ENCODE assay signal across 19 cellular contexts in the genomic region with DNA sequence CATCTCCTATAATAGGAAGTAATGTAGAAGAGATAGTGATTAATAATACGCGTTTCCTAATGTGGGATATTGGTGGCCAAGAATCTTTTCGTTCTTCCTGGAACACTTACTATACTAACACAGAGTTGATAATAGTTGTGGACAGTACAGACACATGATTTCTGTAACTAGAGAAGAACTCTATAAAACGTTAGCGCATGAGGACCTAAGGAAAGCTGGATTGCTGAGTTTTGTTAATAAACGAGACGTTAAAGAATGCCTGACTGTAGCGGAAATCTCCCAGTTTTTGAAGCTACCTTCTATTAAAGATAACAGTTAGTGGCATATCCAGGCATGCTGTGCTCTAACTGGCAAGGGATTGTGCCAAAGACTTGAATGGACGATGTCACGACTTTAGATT.
A peak's percentile ranks its signal among the peaks of the same experiment; 100 is the strongest.
DNase-seq lines count a peak whose midpoint lies in the region; ATAC-seq, FAIRE-seq and TF ChIP-seq lines count a peak whose summit lies in the region.
"Had no signal": no experiment of that assay in that cellular context is flagged by ENCODE, and none has a peak within 500 bp of the region (broad histone marks: within the 10 kb centered on the region; RNA-seq: fewer than 3 reads in every experiment).

No MANE protein-coding gene starts in this region.

- no peak overlapping the region for H2AFZ ChIP-seq in astrocyte (ENCODE audit: low read depth, low read length)
- H2AFZ ChIP-seq in fibroblast of lung (ENCODE audit: low read length): peak overlapping the region; percentile 76

- H3K27me3 ChIP-seq in astrocyte (ENCODE audit: insufficient read depth, low read length) (peaks cover 18% of the 10 kb centered on the region), fibroblast of lung (ENCODE audit: control insufficient read depth, insufficient read depth, low read length) (no peaks in the 10 kb centered on the region), stomach smooth muscle (ENCODE audit: control insufficient read depth in 1 of 2, insufficient read depth in 2 of 2, low read length in 2 of 2) (peaks cover 2 to 6% of the 10 kb centered on the region in 2 donors)

- H3K27ac Mint-ChIP-seq in astrocyte (ENCODE audit: unreplicated experiment) (no peak overlapping the region), progenitor cell of endocrine pancreas (no peak overlapping the region)

- H3K27me3 Mint-ChIP-seq in astrocyte (ENCODE audit: low read depth, unreplicated experiment): peaks cover 7% of the 10 kb centered on the region
- H3K27me3 Mint-ChIP-seq in progenitor cell of endocrine pancreas: peaks cover 46% of the 10 kb centered on the region

- H3K9me3 ChIP-seq in astrocyte (ENCODE audit: insufficient read depth, low read depth, low read length) (no peaks in the 10 kb centered on the region), fibroblast of lung (ENCODE audit: control insufficient read depth, insufficient read depth, low read depth, low read length) (no peaks in the 10 kb centered on the region), stomach smooth muscle (ENCODE audit: control insufficient read depth in 2 of 2, low read length in 2 of 2) (no peaks in the 10 kb centered on the region)

- H3K9ac ChIP-seq in astrocyte (ENCODE audit: low read length) (peak overlapping the region; percentile 51), fibroblast of lung (ENCODE audit: insufficient read depth, low read length) (peak overlapping the region; percentile 66), stomach smooth muscle (ENCODE audit: low read length in 2 of 2) (no peak overlapping the region)
- H3K9ac ChIP-seq: KMS-11 had no signal

- no peaks in the 10 kb centered on the region for H4K20me1 ChIP-seq in astrocyte (ENCODE audit: insufficient read depth, low read length)
- no peaks in the 10 kb centered on the region for H4K20me1 ChIP-seq in fibroblast of lung (ENCODE audit: control insufficient read depth, extremely low read depth, insufficient read depth, low read length)

- H3K4me1 ChIP-seq in astrocyte (ENCODE audit: insufficient read depth, low read length): no peaks in the 10 kb centered on the region
- no peaks in the 10 kb centered on the region for H3K4me1 ChIP-seq in fibroblast of lung (ENCODE audit: control insufficient read depth, extremely low read depth, insufficient read depth, low read length)
- no peaks in the 10 kb centered on the region for H3K4me1 ChIP-seq in stomach smooth muscle (ENCODE audit: control insufficient read depth, insufficient read depth, low read length)

- no peaks in the 10 kb centered on the region for H3K4me1 Mint-ChIP-seq in astrocyte (ENCODE audit: low read depth, unreplicated experiment)
- no peaks in the 10 kb centered on the region for H3K4me1 Mint-ChIP-seq in progenitor cell of endocrine pancreas (ENCODE audit: low read depth)

- H3K4me3 ChIP-seq in astrocyte (ENCODE audit: insufficient read depth, low read depth, low read length): no peak overlapping the region
- peak overlapping the region in 1 of 4 experiments; percentile 27 for H3K4me3 ChIP-seq in fibroblast of lung (replicated peaks in 1 of 4; ENCODE audit: control extremely low read depth in 1 of 4, insufficient read depth in 1 of 4, low read depth in 3 of 4, low read length in 4 of 4)
- peak overlapping the region; percentile 43 to 59 for H3K4me3 ChIP-seq in stomach smooth muscle (ENCODE audit: low read length in 2 of 2)

- no peak for TF ChIP-seq CTCF in GM20000 (IDR thresholded peaks at IDR 0.05; ENCODE audit: extremely low read depth, missing control alignments)
- no peak for TF ChIP-seq CTCF in astrocyte (IDR thresholded peaks at IDR 0.05; ENCODE audit: insufficient read depth, low read depth, low read length)
- TF ChIP-seq CTCF in fibroblast of lung (conservative IDR thresholded peaks at IDR 0.05 in 1 of 2, IDR thresholded peaks at IDR 0.05 in 1 of 2; ENCODE audit: low read depth in 1 of 2, low read length in 2 of 2): no peak
- no peak for TF ChIP-seq CTCF in progenitor cell of endocrine pancreas (IDR thresholded peaks at IDR 0.05; ENCODE audit: unreplicated experiment)

- H3K4me2 ChIP-seq in astrocyte (ENCODE audit: low read length) (peak overlapping the region; percentile 75), fibroblast of lung (ENCODE audit: extremely low read depth, insufficient read depth, low read length) (peak overlapping the region; percentile 75)
- H3K4me2 ChIP-seq: KMS-11 had no signal

- no peaks in the 10 kb centered on the region for H3K36me3 Mint-ChIP-seq in astrocyte (ENCODE audit: low read depth, unreplicated experiment)
- no peaks in the 10 kb centered on the region for H3K36me3 Mint-ChIP-seq in progenitor cell of endocrine pancreas (ENCODE audit: insufficient read depth)

- H3K79me2 ChIP-seq in astrocyte (ENCODE audit: insufficient read depth, low read length): no peaks in the 10 kb centered on the region
- no peaks in the 10 kb centered on the region for H3K79me2 ChIP-seq in fibroblast of lung (ENCODE audit: control insufficient read depth, insufficient read depth, low read length)

- H3K4me3 Mint-ChIP-seq in astrocyte (ENCODE audit: unreplicated experiment): no peak overlapping the region
- no peak overlapping the region for H3K4me3 Mint-ChIP-seq in progenitor cell of endocrine pancreas (ENCODE audit: low read depth)

- H3K9me3 Mint-ChIP-seq in astrocyte (ENCODE audit: unreplicated experiment): no peaks in the 10 kb centered on the region
- H3K9me3 Mint-ChIP-seq in progenitor cell of endocrine pancreas (ENCODE audit: low read depth): no peaks in the 10 kb centered on the region

- DNase-seq in GM20000 (ENCODE audit: low spot score) (peak; percentile 8), astrocyte (ENCODE audit: low read depth) (no peak), fibroblast of lung (ENCODE audit: low read depth in 2 of 2) (no peak), NCI-H524 treated with DMSO at 0.1 percent for 48 hours (lab: John Stamatoyannopoulos, UW) (no peak), progenitor cell of endocrine pancreas (ENCODE audit: low spot score, unreplicated experiment) (no peak)
- DNase-seq: MV-4-11, NCI-H1694 treated with DMSO at 0.1 percent for 48 hours, NCI-H2107, NCI-H510A, NCI-H774, OCI-M1, RPMI8226, SIG-M5 had no signal

- FAIRE-seq in astrocyte (lab: Jason Lieb, UNC): no peak
- FAIRE-seq: D721Med, H54 had no signal

- H3K27ac ChIP-seq in astrocyte (ENCODE audit: low read depth, low read length) (no peak overlapping the region), fibroblast of lung (ENCODE audit: insufficient read depth, low read length) (no peak overlapping the region), stomach smooth muscle (ENCODE audit: low read length) (no peak overlapping the region)
- H3K27ac ChIP-seq: C4-2B, KMS-11 had no signal

- no peaks in the 10 kb centered on the region for H3K36me3 ChIP-seq in astrocyte (ENCODE audit: insufficient read depth, low read length)
- H3K36me3 ChIP-seq in fibroblast of lung (ENCODE audit: control insufficient read depth, insufficient read depth, low read length): no peaks in the 10 kb centered on the region
- H3K36me3 ChIP-seq in stomach smooth muscle (ENCODE audit: control insufficient read depth in 2 of 2, insufficient read depth in 2 of 2, low read length in 2 of 2): no peaks in the 10 kb centered on the region

- ATAC-seq in HG02885 (IDR thresholded peaks at IDR 0.05; ENCODE audit: poor library complexity, unreplicated experiment): no peak

Comparison
In these comparisons a context has a peak if more than half of its experiments do, and no peak if none do; other contexts are left out.
1. H3K9ac ChIP-seq: peak in astrocyte (single experiment) and fibroblast of lung (single experiment); none in stomach smooth muscle (0 of 2).